Comparison of ENCODE assay signal across 14 cellular contexts in genomic region chr11:8033791-8034585, GRCh38. TPM values are rescaled to one million over a fixed set of nuclear protein-coding genes. Genes with fewer than 3 reads are reported as not detected.
DNase-seq lines count a peak whose midpoint lies in the region; ATAC-seq and TF ChIP-seq lines count a peak whose summit lies in the region.
"Had no signal": no experiment of that assay in that cellular context is flagged by ENCODE, and none has a peak within 500 bp of the region (broad histone marks: within the 10 kb centered on the region; RNA-seq: fewer than 3 reads in every experiment).

No MANE protein-coding gene starts in this region.

- CTCF ChIA-PET in activated CD8-positive, alpha-beta memory T cell treated with anti-CD3 and anti-CD28 coated beads, Interleukin-2, amount 10 ng/mL, durations not matched to agents 7 days and 5 days (lab: Charles Lee) = interaction anchor here (0.8 to 6.8 kb wide), 22 partner anchors 9 to 105 kb away, joined by 3 to 173 read pairs (median 3); partner anchors contain the start of gene EIF3F

- TF ChIP-seq POLR2A in thyroid gland (IDR thresholded peaks at IDR 0.05) = no peak
- no peak for TF ChIP-seq POLR2A in right lobe of liver (IDR thresholded peaks at IDR 0.05)

- 91 to 92% methylated on average over 9 to 10 of the region's 10 CpGs for WGBS in thyroid gland, 2 donors
- no CpG with 5 or more reads among the region's 10 CpGs for WGBS in right lobe of liver (ENCODE audit: insufficient coverage, low coverage, low lambda C conversion rate, missing lambda C conversion rate)

- H3K27ac ChIP-seq in thyroid gland (peak overlapping the region in 2 of 3 donors; percentile 39 to 50), right lobe of liver (no peak overlapping the region)
- H3K27ac ChIP-seq: C4-2B, RWPE1 had no signal

- H3K4me1 Mint-ChIP-seq in activated CD8-positive, alpha-beta memory T cell treated with anti-CD3 and anti-CD28 coated beads, Interleukin-2, amount 10 ng/mL, durations not matched to agents 7 days and 5 days = peaks cover 2% of the 10 kb centered on the region
- peaks cover 27% of the 10 kb centered on the region for H3K4me1 Mint-ChIP-seq in nephron

- peaks cover 5% of the 10 kb centered on the region for H3K27me3 ChIP-seq in adipocyte (replicated peaks; ENCODE audit: control insufficient read depth, insufficient read depth, low read length)
- no peaks in the 10 kb centered on the region for H3K27me3 ChIP-seq in thyroid gland
- no peaks in the 10 kb centered on the region for H3K27me3 ChIP-seq in right lobe of liver

- H3K4me3 Mint-ChIP-seq in activated CD8-positive, alpha-beta memory T cell treated with anti-CD3 and anti-CD28 coated beads, Interleukin-2, amount 10 ng/mL, durations not matched to agents 7 days and 5 days = no peak overlapping the region
- peak overlapping the region in 1 of 3 experiments; percentile 2 for H3K4me3 Mint-ChIP-seq in nephron

- H3K4me3 ChIP-seq in adipocyte (ENCODE audit: low read length) = no peak overlapping the region
- no peak overlapping the region for H3K4me3 ChIP-seq in thyroid gland (replicated peaks in 1 of 3)
- no peak overlapping the region for H3K4me3 ChIP-seq in right lobe of liver
- H3K4me3 ChIP-seq: GM12878, HAP-1 had no signal

- H3K9me3 ChIP-seq in adipocyte (ENCODE audit: control insufficient read depth, low read length) (no peaks in the 10 kb centered on the region), thyroid gland (no peaks in the 10 kb centered on the region), right lobe of liver (no peaks in the 10 kb centered on the region)
- H3K9me3 ChIP-seq: HAP-1 had no signal

- no peaks in the 10 kb centered on the region for H3K9me3 Mint-ChIP-seq in activated CD8-positive, alpha-beta memory T cell treated with anti-CD3 and anti-CD28 coated beads, Interleukin-2, amount 10 ng/mL, durations not matched to agents 7 days and 5 days (ENCODE audit: low read depth)
- no peaks in the 10 kb centered on the region for H3K9me3 Mint-ChIP-seq in nephron

- no peak for ATAC-seq in activated CD8-positive, alpha-beta memory T cell treated with anti-CD3 and anti-CD28 coated beads, Interleukin-2, amount 10 ng/mL, durations not matched to agents 7 days and 5 days
- ATAC-seq in HG02870 (IDR thresholded peaks at IDR 0.05; ENCODE audit: unreplicated experiment) = no peak
- ATAC-seq in right lobe of liver = no peak

- peak overlapping the region; percentile 77 for H3K9ac ChIP-seq in adipocyte (ENCODE audit: low read length)

- intact Hi-C loops in thyroid gland (cut with DNase I) = loop anchor here (5.0 kb wide), 2 partner anchors 38 to 58 kb away; no protein-coding TSS in a partner anchor
- intact Hi-C loops in right lobe of liver (cut with DNase I) = loop anchor here in 1 of 2 donors (5.0 kb wide), 1 partner anchor 63 kb away; no protein-coding TSS in a partner anchor

- H3K27me3 Mint-ChIP-seq in activated CD8-positive, alpha-beta memory T cell treated with anti-CD3 and anti-CD28 coated beads, Interleukin-2, amount 10 ng/mL, durations not matched to agents 7 days and 5 days = peaks cover 4% of the 10 kb centered on the region
- peaks cover 41% of the 10 kb centered on the region for H3K27me3 Mint-ChIP-seq in nephron (ENCODE audit: low read depth)

- H3K4me1 ChIP-seq in adipocyte (ENCODE audit: control insufficient read depth, insufficient read depth, low read length) (peaks cover 29% of the 10 kb centered on the region), thyroid gland (peaks cover 9 to 34% of the 10 kb centered on the region in 2 donors), right lobe of liver (no peaks in the 10 kb centered on the region)
- H3K4me1 ChIP-seq: HAP-1 had no signal

- no peaks in the 10 kb centered on the region for H3K36me3 Mint-ChIP-seq in activated CD8-positive, alpha-beta memory T cell treated with anti-CD3 and anti-CD28 coated beads, Interleukin-2, amount 10 ng/mL, durations not matched to agents 7 days and 5 days
- no peaks in the 10 kb centered on the region for H3K36me3 Mint-ChIP-seq in nephron (ENCODE audit: low read depth)

- H3K27ac Mint-ChIP-seq in activated CD8-positive, alpha-beta memory T cell treated with anti-CD3 and anti-CD28 coated beads, Interleukin-2, amount 10 ng/mL, durations not matched to agents 7 days and 5 days = no peak overlapping the region
- peak overlapping the region; percentile 13 to 37 (median 32) for H3K27ac Mint-ChIP-seq in nephron

- TF ChIP-seq CTCF in nephron (IDR thresholded peaks at IDR 0.05; ENCODE audit: unreplicated experiment in 3 of 3) (no peak), thyroid gland (IDR thresholded peaks at IDR 0.05) (no peak), right lobe of liver (IDR thresholded peaks at IDR 0.05) (no peak)

- DNase-seq in activated CD8-positive, alpha-beta memory T cell treated with anti-CD3 and anti-CD28 coated beads, Interleukin-2, amount 10 ng/mL, durations not matched to agents 7 days and 5 days = peak; percentile 26
- no peak for DNase-seq in activated CD8-positive, alpha-beta memory T cell treated with anti-CD3 and anti-CD28 coated beads, Interleukin-2, amount 50 U/mL, for 4 hours
- no peak for DNase-seq in adipocyte (ENCODE audit: low read depth)
- DNase-seq in thyroid gland = no peak
- no peak for DNase-seq in stimulated activated naive CD4-positive, alpha-beta T cell treated with Interleukin-2 at 50 U/mL for 16 hours (lab: John Stamatoyannopoulos, UW)
- no peak for DNase-seq in right lobe of liver
- DNase-seq: GDM1; NK-92 treated with Interleukin-12 subunit alpha and Interleukin-12 subunit beta, amount 100 ng/mL, for 24 hours had no signal

- no peaks in the 10 kb centered on the region for H3K36me3 ChIP-seq in adipocyte (ENCODE audit: control insufficient read depth, insufficient read depth, low read length, severe bottlenecking)
- H3K36me3 ChIP-seq in thyroid gland = no peaks in the 10 kb centered on the region
- H3K36me3 ChIP-seq in right lobe of liver = no peaks in the 10 kb centered on the region
- H3K36me3 ChIP-seq: HAP-1 had no signal

RNA-seq across cellular contexts. Expression of gene EIF3F, which starts 46.9 kb away (rescaled TPM):
- 100 to 1,000 TPM; 192 to 234 TPM for total RNA-seq in activated CD8-positive, alpha-beta memory T cell treated with anti-CD3 and anti-CD28 coated beads, Interleukin-2, amount 10 ng/mL, durations not matched to agents 7 days and 5 days
- total RNA-seq in thyroid gland = 100 to 1,000 TPM; 187 to 263 (median 231) TPM
- 10 to 100 TPM; 69.9 to 97.0 (median 84.0) TPM for total RNA-seq in right lobe of liver

RNA-seq across cellular contexts. Expression of gene TUB, which starts 47.0 kb away (rescaled TPM):
- total RNA-seq in activated CD8-positive, alpha-beta memory T cell treated with anti-CD3 and anti-CD28 coated beads, Interleukin-2, amount 10 ng/mL, durations not matched to agents 7 days and 5 days = under 1 TPM; 0.07 to 0.09 TPM
- total RNA-seq in thyroid gland (10 to 100 TPM; 16.3 to 25.8 (median 22.7) TPM), right lobe of liver (1 to 10 TPM in 2 of 6 experiments, under 1 TPM in 4; 0.42 to 3.1 (median 0.89) TPM)
- total RNA-seq: GM12878 had no signal

Comparison
In these comparisons a context has a peak if more than half of its experiments do, and no peak if none do; other contexts are left out.
1. H3K27ac ChIP-seq: peak in thyroid gland (2 of 3); none in right lobe of liver (0 of 3).
2. RNA of gene TUB, which starts 47.0 kb away (total RNA-seq): 16.3 to 25.8 TPM in thyroid gland; 0.42 to 3.1 TPM in right lobe of liver and 0.07 to 0.09 TPM in activated CD8-positive, alpha-beta memory T cell treated with anti-CD3 and anti-CD28 coated beads, Interleukin-2, amount 10 ng/mL, durations not matched to agents 7 days and 5 days; every median in the first group is over 4 times any median in the second.